In the genomic region with DNA sequence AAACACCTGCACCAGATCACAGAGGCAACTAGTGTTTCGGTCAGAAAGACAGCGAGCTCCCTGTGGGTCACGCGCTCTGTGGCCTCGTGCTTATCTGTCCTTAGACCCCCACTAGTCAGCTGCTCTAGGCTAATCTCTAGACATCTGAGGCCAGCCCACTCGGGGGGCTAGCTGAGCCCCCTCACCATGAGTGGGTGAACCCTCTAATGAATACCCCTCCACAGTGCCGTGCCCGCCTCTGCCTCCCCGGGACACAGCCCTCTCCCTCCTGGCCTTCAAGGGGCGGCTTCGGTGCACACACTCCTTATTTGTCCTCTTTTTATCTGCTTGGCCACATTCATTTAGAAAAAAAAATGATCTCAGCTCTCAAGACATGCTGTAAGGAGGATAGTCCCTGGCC, we compare ENCODE assay signal across 1 cellular context.
TF ChIP-seq lines count a peak whose summit lies in the region.

No MANE protein-coding gene starts in this region.

TF ChIP-seq in IMR-90, 13 proteins besides CTCF, POLR2A, EP300 and RAD21:
- TF ChIP-seq FOS (IDR thresholded peaks at IDR 0.05; ENCODE audit: low read depth, low read length) (no peak), SMC3 (IDR thresholded peaks at IDR 0.05; ENCODE audit: low read depth, low read length) (no peak), RCOR1 (IDR thresholded peaks at IDR 0.05; ENCODE audit: insufficient replicate concordance, low read length) (no peak), CEBPB (IDR thresholded peaks at IDR 0.05; ENCODE audit: low read depth, low read length) (no peak), MAFK (IDR thresholded peaks at IDR 0.05; ENCODE audit: low read depth, low read length) (no peak), MXI1 (IDR thresholded peaks at IDR 0.05; ENCODE audit: borderline replicate concordance, low read depth, low read length) (no peak), BHLHE40 (IDR thresholded peaks at IDR 0.05; ENCODE audit: low read depth, low read length) (no peak), NFE2L2 (IDR thresholded peaks at IDR 0.05; ENCODE audit: low read depth, low read length) (no peak), RFX5 (IDR thresholded peaks at IDR 0.05; ENCODE audit: low read depth, low read length) (no peak), MAZ (IDR thresholded peaks at IDR 0.05; ENCODE audit: borderline replicate concordance, low read depth, low read length) (no peak), CHD1 (IDR thresholded peaks at IDR 0.05; ENCODE audit: low read depth, low read length) (no peak)
- TF ChIP-seq, protein P1, sequence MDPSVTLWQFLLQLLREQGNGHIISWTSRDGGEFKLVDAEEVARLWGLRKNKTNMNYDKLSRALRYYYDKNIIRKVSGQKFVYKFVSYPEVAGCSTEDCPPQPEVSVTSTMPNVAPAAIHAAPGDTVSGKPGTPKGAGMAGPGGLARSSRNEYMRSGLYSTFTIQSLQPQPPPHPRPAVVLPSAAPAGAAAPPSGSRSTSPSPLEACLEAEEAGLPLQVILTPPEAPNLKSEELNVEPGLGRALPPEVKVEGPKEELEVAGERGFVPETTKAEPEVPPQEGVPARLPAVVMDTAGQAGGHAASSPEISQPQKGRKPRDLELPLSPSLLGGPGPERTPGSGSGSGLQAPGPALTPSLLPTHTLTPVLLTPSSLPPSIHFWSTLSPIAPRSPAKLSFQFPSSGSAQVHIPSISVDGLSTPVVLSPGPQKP (IDR thresholded peaks at IDR 0.05; ENCODE audit: borderline replicate concordance, low read depth, low read length): no peak
- TF ChIP-seq, protein P2, sequence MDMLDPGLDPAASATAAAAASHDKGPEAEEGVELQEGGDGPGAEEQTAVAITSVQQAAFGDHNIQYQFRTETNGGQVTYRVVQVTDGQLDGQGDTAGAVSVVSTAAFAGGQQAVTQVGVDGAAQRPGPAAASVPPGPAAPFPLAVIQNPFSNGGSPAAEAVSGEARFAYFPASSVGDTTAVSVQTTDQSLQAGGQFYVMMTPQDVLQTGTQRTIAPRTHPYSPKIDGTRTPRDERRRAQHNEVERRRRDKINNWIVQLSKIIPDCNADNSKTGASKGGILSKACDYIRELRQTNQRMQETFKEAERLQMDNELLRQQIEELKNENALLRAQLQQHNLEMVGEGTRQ (IDR thresholded peaks at IDR 0.05; ENCODE audit: low read depth, low read length): no peak
